In the genomic region with DNA sequence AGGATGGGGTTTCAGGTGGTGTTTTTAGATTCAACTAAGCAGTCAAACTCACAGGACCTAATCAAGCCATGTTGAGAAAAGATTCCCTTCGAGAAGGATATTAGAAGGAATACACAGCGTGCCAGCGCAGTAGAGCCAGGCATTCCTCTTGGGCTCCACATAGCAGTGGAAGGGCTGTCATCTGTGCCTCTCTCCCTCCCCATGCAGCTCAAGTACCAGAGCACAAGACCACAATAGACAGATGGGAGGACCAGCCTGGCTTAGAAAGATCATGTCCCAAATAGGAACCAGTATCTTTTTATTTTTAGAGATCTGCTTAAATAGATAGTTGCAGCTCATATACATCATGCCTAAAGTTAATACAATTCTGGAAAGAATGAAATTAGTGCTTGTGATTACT, we compare ENCODE assay signal across 6 cellular contexts.
"Had no signal": no experiment of that assay in that cellular context is flagged by ENCODE, and none has a peak within 500 bp of the region (broad histone marks: within the 10 kb centered on the region; RNA-seq: fewer than 3 reads in every experiment).

No MANE protein-coding gene starts in this region.

- ATAC-seq: GM23338, HepG2 had no signal

- H3K27ac ChIP-seq: HL-60 had no signal

- H2AFZ ChIP-seq: GM23338 had no signal

- DNase-seq: H9, HCEC 1CT, KBM-7 had no signal

- H3K4me3 ChIP-seq: GM23338 had no signal

- H3K4me2 ChIP-seq: GM23338 had no signal
